Comparison of ENCODE assay signal across 26 cellular contexts in the genomic region with DNA sequence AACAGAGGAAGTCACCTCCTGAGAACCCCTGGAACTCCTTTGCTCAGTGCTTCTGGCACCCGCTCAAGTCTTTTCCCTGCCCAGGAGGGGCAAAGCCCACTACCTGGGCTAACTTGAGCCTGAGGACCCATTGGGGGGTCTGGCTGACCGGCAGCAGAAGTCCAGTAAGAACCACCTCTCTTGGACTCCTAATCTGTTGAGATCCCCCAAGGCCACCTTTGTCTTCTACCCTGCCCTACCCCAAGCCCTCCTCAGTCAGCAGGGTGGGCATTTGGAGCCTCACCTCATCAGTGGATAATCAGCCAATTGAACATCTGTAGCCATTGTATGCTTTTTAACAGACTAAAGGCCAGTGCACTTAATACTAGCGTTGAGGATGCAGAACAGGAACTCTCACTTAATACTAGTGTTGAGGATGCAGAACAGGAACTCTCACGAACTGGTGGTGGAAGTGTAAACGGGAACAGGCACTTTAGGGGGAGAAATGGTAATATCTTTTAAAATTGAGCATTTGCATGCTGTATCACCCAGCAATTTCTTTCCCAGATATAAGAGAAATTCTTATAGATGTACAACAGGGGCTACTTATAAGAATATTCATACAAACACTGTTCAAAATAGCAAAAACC.
A peak's percentile ranks its signal among the peaks of the same experiment; 100 is the strongest.
DNase-seq lines count a peak whose midpoint lies in the region; ATAC-seq and TF ChIP-seq lines count a peak whose summit lies in the region.
"Had no signal": no experiment of that assay in that cellular context is flagged by ENCODE, and none has a peak within 500 bp of the region (broad histone marks: within the 10 kb centered on the region; RNA-seq: fewer than 3 reads in every experiment).

No MANE protein-coding gene starts in this region.

- no peaks in the 10 kb centered on the region for H3K9me3 ChIP-seq in BLaER1

- H3K27ac Mint-ChIP-seq in nephron: peak overlapping the region; percentile 61 to 82 (median 79)
- H3K27ac Mint-ChIP-seq: CD8-positive, alpha-beta memory T cell; T-helper 1 cell treated with Interleukin-12 subunit alpha and Interleukin-12 subunit beta and Interleukin-4 antibody, amounts not matched to agents 30 μg/mL and 1 μg/mL, for 36 hours had no signal

- no peak overlapping the region for H3K4me3 Mint-ChIP-seq in nephron
- H3K4me3 Mint-ChIP-seq: CD8-positive, alpha-beta memory T cell; IgD-negative memory B cell; T-helper 1 cell treated with Interleukin-12 subunit alpha and Interleukin-12 subunit beta and Interleukin-4 antibody, amounts not matched to agents 30 μg/mL and 1 μg/mL, for 36 hours had no signal

- no peak for ATAC-seq in HG03095 (IDR thresholded peaks at IDR 0.05; ENCODE audit: unreplicated experiment)
- ATAC-seq: A549, Panc1 had no signal

- H3K4me1 Mint-ChIP-seq in nephron: peaks cover 39% of the 10 kb centered on the region
- H3K4me1 Mint-ChIP-seq: IgD-negative memory B cell had no signal

- DNase-seq in CD1c-positive myeloid dendritic cell (ENCODE audit: extremely low spot score) (peak; percentile 64), SKM-1 treated with dmso at 0.1 percent for 144 hours (lab: John Stamatoyannopoulos, UW; ENCODE audit: unreplicated experiment) (peak; percentile 70), NCI-H1417 treated with DMSO at 0.1 percent for 48 hours (lab: John Stamatoyannopoulos, UW) (no peak), DMS79 (lab: John Stamatoyannopoulos, UW) (no peak)
- DNase-seq in effector CD8-positive, alpha-beta T cell (lab: John Stamatoyannopoulos, UW): no peak
- DNase-seq: AML-193; CD8-positive, alpha-beta memory T cell; DMS 273 treated with DMSO at 0.1 percent for 48 hours; GOT3; HCEC 1CT; NCI-H1105 treated with DMSO at 0.1 percent for 48 hours; NCI-H2029; NCI-H446; NCI-H524 treated with DMSO at 0.1 percent for 48 hours; NCI-H774; SHP77; SW 1271 had no signal

- no peak overlapping the region for H3K27ac ChIP-seq in BLaER1
- H3K27ac ChIP-seq: A549, C4-2B, RWPE1 had no signal

- peaks cover 52% of the 10 kb centered on the region for H3K4me1 ChIP-seq in BLaER1
- H3K4me1 ChIP-seq: A549 had no signal

- no peaks in the 10 kb centered on the region for H3K27me3 ChIP-seq in BLaER1

- H3K36me3 ChIP-seq in BLaER1: no peaks in the 10 kb centered on the region

- no peaks in the 10 kb centered on the region for H3K9me3 Mint-ChIP-seq in nephron
- H3K9me3 Mint-ChIP-seq: CD8-positive, alpha-beta memory T cell; IgD-negative memory B cell; T-helper 1 cell treated with Interleukin-12 subunit alpha and Interleukin-12 subunit beta and Interleukin-4 antibody, amounts not matched to agents 30 μg/mL and 1 μg/mL, for 36 hours had no signal

- peaks cover 6% of the 10 kb centered on the region for H3K27me3 Mint-ChIP-seq in nephron (ENCODE audit: low read depth)

- peak overlapping the region; percentile 18; the same call in 1 of the 2 replicates for H3K4me2 ChIP-seq in BLaER1
- H3K4me2 ChIP-seq: A549 had no signal

- no peaks in the 10 kb centered on the region for H3K36me3 Mint-ChIP-seq in nephron (ENCODE audit: low read depth)
- H3K36me3 Mint-ChIP-seq: CD8-positive, alpha-beta memory T cell; IgD-negative memory B cell had no signal

- H4K20me1 ChIP-seq in BLaER1: no peaks in the 10 kb centered on the region

- TF ChIP-seq CTCF in nephron (IDR thresholded peaks at IDR 0.05; ENCODE audit: unreplicated experiment in 3 of 3): no peak

- H3K9ac ChIP-seq in BLaER1: no peak overlapping the region

- H3K4me3 ChIP-seq in BLaER1: no peak overlapping the region
- H3K4me3 ChIP-seq: A549 had no signal

Comparison
In these comparisons a context has a peak if more than half of its experiments do, and no peak if none do; other contexts are left out.
1. DNase-seq: peak in CD1c-positive myeloid dendritic cell (single experiment) and SKM-1 treated with dmso at 0.1 percent for 144 hours (single experiment); none in effector CD8-positive, alpha-beta T cell (single experiment), NCI-H1417 treated with DMSO at 0.1 percent for 48 hours (single experiment) and DMS79 (single experiment).